In the genomic region with DNA sequence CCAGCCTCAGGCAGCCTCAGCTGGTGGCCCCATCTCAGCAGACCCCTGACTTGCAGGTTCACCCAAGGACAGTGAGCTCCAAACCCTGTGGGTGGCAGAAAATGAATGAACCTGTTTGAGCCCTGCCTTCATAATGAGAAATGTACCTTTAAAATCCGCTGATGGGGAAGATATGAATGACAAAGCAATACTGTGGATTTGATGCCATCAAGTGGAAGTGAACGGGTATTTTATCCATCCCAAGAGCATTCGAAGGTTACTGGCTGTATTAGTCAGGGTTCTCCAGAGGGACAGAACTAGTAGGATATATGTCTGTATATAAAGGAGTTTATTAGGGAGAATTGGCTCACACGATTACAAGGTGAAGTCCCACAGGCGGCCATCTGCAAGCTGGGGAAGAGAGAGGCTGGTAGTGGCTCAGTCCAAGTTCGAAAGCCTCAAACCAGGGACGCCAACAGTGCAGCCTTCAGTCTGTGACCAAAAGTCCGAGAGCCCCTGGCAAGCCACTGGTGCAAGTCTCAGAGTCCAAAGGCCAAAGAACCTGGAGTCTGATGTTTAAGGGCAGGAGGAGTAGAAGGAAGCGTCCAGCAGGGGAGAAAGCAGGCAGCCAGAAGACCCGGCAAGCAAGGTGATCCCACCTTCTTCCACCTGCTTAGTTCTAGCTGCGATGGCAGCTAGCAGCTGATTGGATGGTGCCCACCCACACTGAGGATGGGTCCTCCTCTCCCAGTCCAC, we compare ENCODE assay signal across 1 cellular context.
TF ChIP-seq lines count a peak whose summit lies in the region.

No MANE protein-coding gene starts in this region.

TF ChIP-seq in neural cell, 6 proteins besides CTCF, POLR2A, EP300 and RAD21:
- peak; percentile 34 for TF ChIP-seq SMC3 (conservative IDR thresholded peaks at IDR 0.05; ENCODE audit: poor library complexity)
- TF ChIP-seq TAF1 (IDR thresholded peaks at IDR 0.05; ENCODE audit: low read depth) = no peak
- no peak for TF ChIP-seq EZH2 (IDR thresholded peaks at IDR 0.05; ENCODE audit: borderline replicate concordance, insufficient read depth, low read length, poor library complexity, severe bottlenecking)
